1 cellular context compared by ENCODE assay signal in the genomic region with DNA sequence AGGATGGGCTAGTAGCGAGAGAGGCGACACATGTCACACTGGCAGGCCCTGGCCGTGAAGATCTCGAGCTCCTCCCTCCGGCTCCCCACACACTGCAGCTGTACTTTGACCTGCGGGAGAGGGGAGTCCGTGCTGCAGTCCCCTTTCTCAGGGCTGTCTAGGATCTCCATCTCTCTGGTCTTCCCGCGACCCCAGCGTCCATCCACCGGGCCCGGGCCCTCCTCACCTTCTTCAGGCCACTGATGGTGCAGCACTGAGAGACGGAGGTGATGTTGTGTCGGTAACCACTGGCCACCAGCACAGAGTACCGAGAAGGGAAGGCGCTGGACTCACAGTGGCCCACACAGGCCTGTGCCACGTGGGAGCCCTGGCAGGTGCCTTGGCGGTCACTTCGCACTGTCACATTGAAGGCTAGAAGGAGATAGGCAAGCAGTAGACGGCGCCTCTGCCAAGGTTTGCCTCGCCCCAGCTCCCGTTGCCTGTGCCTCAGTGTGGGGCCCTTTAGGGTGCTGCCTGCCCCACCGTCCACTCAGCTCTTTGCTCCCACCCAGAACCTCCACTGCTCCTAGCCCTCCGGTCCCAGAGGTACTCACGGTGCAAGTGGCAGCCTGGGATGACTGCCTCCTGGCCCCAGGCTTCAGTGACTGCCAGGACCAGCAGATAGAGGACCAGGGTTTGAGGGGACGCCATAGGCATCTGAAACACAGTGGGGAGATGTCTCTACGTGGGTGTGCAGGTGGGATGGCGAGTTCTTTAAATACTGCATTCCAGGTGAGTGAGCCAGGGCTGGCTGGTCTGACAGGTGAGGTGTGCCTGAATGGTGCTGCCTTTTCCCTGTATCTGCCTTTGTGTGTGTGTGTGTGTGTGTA.
A peak's percentile ranks its signal among the peaks of the same experiment; 100 is the strongest.
TF ChIP-seq lines count a peak whose summit lies in the region.

No MANE protein-coding gene starts in this region.

TF ChIP-seq in HepG2, 621 proteins besides CTCF, POLR2A, EP300 and RAD21 (continued from another document and continues in another):
- TF ChIP-seq, protein P1, sequence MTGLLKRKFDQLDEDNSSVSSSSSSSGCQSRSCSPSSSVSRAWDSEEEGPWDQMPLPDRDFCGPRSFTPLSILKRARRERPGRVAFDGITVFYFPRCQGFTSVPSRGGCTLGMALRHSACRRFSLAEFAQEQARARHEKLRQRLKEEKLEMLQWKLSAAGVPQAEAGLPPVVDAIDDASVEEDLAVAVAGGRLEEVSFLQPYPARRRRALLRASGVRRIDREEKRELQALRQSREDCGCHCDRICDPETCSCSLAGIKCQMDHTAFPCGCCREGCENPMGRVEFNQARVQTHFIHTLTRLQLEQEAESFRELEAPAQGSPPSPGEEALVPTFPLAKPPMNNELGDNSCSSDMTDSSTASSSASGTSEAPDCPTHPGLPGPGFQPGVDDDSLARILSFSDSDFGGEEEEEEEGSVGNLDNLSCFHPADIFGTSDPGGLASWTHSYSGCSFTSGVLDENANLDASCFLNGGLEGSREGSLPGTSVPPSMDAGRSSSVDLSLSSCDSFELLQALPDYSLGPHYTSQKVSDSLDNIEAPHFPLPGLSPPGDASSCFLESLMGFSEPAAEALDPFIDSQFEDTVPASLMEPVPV (CRISPR knock-in tag; IDR thresholded peaks at IDR 0.05), result no peak
- no peak for TF ChIP-seq HOXA9 (CRISPR knock-in tag; IDR thresholded peaks at IDR 0.05; ENCODE audit: borderline replicate concordance)
- no peak for TF ChIP-seq ZNF333 (CRISPR knock-in tag; IDR thresholded peaks at IDR 0.05; ENCODE audit: borderline replicate concordance)
- TF ChIP-seq SMYD3 (CRISPR knock-in tag; IDR thresholded peaks at IDR 0.05), result 0 out of 2 replicates have a peak, but pooled peaks have one; percentile 16
- no peak for TF ChIP-seq HOXA5 (CRISPR knock-in tag; IDR thresholded peaks at IDR 0.05)
- TF ChIP-seq TAF15 (IDR thresholded peaks at IDR 0.05; ENCODE audit: low read depth, low read length, poor library complexity, severe bottlenecking), result no peak
- no peak; the same call in 1 of the 2 replicates for TF ChIP-seq EED (CRISPR knock-in tag; IDR thresholded peaks at IDR 0.05)
- TF ChIP-seq FIP1L1 (IDR thresholded peaks at IDR 0.05; ENCODE audit: borderline replicate concordance, insufficient read depth, low read depth, low read length), result no peak
- TF ChIP-seq, protein P2, sequence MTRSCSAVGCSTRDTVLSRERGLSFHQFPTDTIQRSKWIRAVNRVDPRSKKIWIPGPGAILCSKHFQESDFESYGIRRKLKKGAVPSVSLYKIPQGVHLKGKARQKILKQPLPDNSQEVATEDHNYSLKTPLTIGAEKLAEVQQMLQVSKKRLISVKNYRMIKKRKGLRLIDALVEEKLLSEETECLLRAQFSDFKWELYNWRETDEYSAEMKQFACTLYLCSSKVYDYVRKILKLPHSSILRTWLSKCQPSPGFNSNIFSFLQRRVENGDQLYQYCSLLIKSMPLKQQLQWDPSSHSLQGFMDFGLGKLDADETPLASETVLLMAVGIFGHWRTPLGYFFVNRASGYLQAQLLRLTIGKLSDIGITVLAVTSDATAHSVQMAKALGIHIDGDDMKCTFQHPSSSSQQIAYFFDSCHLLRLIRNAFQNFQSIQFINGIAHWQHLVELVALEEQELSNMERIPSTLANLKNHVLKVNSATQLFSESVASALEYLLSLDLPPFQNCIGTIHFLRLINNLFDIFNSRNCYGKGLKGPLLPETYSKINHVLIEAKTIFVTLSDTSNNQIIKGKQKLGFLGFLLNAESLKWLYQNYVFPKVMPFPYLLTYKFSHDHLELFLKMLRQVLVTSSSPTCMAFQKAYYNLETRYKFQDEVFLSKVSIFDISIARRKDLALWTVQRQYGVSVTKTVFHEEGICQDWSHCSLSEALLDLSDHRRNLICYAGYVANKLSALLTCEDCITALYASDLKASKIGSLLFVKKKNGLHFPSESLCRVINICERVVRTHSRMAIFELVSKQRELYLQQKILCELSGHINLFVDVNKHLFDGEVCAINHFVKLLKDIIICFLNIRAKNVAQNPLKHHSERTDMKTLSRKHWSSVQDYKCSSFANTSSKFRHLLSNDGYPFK (CRISPR knock-in tag; IDR thresholded peaks at IDR 0.05; ENCODE audit: borderline replicate concordance), result peak; percentile 52; the same call in 1 of the 2 replicates
- TF ChIP-seq, protein P3, sequence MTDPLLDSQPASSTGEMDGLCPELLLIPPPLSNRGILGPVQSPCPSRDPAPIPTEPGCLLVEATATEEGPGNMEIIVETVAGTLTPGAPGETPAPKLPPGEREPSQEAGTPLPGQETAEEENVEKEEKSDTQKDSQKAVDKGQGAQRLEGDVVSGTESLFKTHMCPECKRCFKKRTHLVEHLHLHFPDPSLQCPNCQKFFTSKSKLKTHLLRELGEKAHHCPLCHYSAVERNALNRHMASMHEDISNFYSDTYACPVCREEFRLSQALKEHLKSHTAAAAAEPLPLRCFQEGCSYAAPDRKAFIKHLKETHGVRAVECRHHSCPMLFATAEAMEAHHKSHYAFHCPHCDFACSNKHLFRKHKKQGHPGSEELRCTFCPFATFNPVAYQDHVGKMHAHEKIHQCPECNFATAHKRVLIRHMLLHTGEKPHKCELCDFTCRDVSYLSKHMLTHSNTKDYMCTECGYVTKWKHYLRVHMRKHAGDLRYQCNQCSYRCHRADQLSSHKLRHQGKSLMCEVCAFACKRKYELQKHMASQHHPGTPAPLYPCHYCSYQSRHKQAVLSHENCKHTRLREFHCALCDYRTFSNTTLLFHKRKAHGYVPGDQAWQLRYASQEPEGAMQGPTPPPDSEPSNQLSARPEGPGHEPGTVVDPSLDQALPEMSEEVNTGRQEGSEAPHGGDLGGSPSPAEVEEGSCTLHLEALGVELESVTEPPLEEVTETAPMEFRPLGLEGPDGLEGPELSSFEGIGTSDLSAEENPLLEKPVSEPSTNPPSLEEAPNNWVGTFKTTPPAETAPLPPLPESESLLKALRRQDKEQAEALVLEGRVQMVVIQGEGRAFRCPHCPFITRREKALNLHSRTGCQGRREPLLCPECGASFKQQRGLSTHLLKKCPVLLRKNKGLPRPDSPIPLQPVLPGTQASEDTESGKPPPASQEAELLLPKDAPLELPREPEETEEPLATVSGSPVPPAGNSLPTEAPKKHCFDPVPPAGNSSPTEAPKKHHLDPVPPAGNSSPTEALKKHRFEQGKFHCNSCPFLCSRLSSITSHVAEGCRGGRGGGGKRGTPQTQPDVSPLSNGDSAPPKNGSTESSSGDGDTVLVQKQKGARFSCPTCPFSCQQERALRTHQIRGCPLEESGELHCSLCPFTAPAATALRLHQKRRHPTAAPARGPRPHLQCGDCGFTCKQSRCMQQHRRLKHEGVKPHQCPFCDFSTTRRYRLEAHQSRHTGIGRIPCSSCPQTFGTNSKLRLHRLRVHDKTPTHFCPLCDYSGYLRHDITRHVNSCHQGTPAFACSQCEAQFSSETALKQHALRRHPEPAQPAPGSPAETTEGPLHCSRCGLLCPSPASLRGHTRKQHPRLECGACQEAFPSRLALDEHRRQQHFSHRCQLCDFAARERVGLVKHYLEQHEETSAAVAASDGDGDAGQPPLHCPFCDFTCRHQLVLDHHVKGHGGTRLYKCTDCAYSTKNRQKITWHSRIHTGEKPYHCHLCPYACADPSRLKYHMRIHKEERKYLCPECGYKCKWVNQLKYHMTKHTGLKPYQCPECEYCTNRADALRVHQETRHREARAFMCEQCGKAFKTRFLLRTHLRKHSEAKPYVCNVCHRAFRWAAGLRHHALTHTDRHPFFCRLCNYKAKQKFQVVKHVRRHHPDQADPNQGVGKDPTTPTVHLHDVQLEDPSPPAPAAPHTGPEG (CRISPR knock-in tag; IDR thresholded peaks at IDR 0.05), result no peak
- TF ChIP-seq, protein P4, sequence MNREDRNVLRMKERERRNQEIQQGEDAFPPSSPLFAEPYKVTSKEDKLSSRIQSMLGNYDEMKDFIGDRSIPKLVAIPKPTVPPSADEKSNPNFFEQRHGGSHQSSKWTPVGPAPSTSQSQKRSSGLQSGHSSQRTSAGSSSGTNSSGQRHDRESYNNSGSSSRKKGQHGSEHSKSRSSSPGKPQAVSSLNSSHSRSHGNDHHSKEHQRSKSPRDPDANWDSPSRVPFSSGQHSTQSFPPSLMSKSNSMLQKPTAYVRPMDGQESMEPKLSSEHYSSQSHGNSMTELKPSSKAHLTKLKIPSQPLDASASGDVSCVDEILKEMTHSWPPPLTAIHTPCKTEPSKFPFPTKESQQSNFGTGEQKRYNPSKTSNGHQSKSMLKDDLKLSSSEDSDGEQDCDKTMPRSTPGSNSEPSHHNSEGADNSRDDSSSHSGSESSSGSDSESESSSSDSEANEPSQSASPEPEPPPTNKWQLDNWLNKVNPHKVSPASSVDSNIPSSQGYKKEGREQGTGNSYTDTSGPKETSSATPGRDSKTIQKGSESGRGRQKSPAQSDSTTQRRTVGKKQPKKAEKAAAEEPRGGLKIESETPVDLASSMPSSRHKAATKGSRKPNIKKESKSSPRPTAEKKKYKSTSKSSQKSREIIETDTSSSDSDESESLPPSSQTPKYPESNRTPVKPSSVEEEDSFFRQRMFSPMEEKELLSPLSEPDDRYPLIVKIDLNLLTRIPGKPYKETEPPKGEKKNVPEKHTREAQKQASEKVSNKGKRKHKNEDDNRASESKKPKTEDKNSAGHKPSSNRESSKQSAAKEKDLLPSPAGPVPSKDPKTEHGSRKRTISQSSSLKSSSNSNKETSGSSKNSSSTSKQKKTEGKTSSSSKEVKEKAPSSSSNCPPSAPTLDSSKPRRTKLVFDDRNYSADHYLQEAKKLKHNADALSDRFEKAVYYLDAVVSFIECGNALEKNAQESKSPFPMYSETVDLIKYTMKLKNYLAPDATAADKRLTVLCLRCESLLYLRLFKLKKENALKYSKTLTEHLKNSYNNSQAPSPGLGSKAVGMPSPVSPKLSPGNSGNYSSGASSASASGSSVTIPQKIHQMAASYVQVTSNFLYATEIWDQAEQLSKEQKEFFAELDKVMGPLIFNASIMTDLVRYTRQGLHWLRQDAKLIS (CRISPR knock-in tag; IDR thresholded peaks at IDR 0.05), result no peak
- peak; percentile 94 for TF ChIP-seq HNF4G (IDR thresholded peaks at IDR 0.05; ENCODE audit: borderline replicate concordance, low read depth, low read length)
- TF ChIP-seq HNF4G (CRISPR knock-in tag; IDR thresholded peaks at IDR 0.05; ENCODE audit: borderline replicate concordance, low read depth), result peak; percentile 92
- TF ChIP-seq ISX (CRISPR knock-in tag; conservative IDR thresholded peaks at IDR 0.05), result no peak
- TF ChIP-seq, protein P5, sequence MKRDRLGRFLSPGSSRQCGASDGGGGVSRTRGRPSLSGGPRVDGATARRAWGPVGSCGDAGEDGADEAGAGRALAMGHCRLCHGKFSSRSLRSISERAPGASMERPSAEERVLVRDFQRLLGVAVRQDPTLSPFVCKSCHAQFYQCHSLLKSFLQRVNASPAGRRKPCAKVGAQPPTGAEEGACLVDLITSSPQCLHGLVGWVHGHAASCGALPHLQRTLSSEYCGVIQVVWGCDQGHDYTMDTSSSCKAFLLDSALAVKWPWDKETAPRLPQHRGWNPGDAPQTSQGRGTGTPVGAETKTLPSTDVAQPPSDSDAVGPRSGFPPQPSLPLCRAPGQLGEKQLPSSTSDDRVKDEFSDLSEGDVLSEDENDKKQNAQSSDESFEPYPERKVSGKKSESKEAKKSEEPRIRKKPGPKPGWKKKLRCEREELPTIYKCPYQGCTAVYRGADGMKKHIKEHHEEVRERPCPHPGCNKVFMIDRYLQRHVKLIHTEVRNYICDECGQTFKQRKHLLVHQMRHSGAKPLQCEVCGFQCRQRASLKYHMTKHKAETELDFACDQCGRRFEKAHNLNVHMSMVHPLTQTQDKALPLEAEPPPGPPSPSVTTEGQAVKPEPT (CRISPR knock-in tag; IDR thresholded peaks at IDR 0.05; ENCODE audit: low read depth), result no peak
- TF ChIP-seq MED8 (CRISPR knock-in tag; IDR thresholded peaks at IDR 0.05; ENCODE audit: insufficient replicate concordance), result no peak
- TF ChIP-seq ZNF547 (CRISPR knock-in tag; IDR thresholded peaks at IDR 0.05), result peak; percentile 86
- TF ChIP-seq ZNF274 (CRISPR knock-in tag; IDR thresholded peaks at IDR 0.05), result peak; percentile 94
- no peak for TF ChIP-seq BCL6 (CRISPR knock-in tag; IDR thresholded peaks at IDR 0.05)
- no peak for TF ChIP-seq MAFK (conservative IDR thresholded peaks at IDR 0.05 in 1 of 2, IDR thresholded peaks at IDR 0.05 in 1 of 2; ENCODE audit: low read length in 2 of 2)
- peak; percentile 45; the same call in 1 of the 2 replicates for TF ChIP-seq SIN3A (IDR thresholded peaks at IDR 0.05; ENCODE audit: borderline replicate concordance, low read depth, low read length)
- TF ChIP-seq ERF (CRISPR knock-in tag; IDR thresholded peaks at IDR 0.05), result no peak
- TF ChIP-seq, protein P6, sequence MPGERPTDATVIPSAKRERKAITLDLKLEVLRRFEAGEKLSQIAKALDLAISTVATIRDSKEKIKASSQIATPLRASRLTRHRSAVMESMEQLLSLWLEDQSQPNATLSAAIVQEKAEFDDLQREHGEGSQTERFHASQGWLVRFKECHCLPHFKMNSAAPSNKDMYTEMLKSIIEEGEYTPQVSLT (CRISPR knock-in tag; IDR thresholded peaks at IDR 0.05; ENCODE audit: borderline replicate concordance, low read depth), result no peak
- peak; percentile 38; the same call in 1 of the 2 replicates for TF ChIP-seq ZNF879 (CRISPR knock-in tag; IDR thresholded peaks at IDR 0.05)
- TF ChIP-seq, protein P7, sequence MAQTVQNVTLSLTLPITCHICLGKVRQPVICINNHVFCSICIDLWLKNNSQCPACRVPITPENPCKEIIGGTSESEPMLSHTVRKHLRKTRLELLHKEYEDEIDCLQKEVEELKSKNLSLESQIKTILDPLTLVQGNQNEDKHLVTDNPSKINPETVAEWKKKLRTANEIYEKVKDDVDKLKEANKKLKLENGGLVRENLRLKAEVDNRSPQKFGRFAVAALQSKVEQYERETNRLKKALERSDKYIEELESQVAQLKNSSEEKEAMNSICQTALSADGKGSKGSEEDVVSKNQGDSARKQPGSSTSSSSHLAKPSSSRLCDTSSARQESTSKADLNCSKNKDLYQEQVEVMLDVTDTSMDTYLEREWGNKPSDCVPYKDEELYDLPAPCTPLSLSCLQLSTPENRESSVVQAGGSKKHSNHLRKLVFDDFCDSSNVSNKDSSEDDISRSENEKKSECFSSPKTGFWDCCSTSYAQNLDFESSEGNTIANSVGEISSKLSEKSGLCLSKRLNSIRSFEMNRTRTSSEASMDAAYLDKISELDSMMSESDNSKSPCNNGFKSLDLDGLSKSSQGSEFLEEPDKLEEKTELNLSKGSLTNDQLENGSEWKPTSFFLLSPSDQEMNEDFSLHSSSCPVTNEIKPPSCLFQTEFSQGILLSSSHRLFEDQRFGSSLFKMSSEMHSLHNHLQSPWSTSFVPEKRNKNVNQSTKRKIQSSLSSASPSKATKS (CRISPR knock-in tag; IDR thresholded peaks at IDR 0.05), result no peak
- TF ChIP-seq ZBTB38 (CRISPR knock-in tag; IDR thresholded peaks at IDR 0.05), result no peak
- no peak for TF ChIP-seq SATB2 (CRISPR knock-in tag; IDR thresholded peaks at IDR 0.05)
- no peak; the same call in 1 of the 2 replicates for TF ChIP-seq RXRA (CRISPR knock-in tag; IDR thresholded peaks at IDR 0.05)
- TF ChIP-seq, protein P8, sequence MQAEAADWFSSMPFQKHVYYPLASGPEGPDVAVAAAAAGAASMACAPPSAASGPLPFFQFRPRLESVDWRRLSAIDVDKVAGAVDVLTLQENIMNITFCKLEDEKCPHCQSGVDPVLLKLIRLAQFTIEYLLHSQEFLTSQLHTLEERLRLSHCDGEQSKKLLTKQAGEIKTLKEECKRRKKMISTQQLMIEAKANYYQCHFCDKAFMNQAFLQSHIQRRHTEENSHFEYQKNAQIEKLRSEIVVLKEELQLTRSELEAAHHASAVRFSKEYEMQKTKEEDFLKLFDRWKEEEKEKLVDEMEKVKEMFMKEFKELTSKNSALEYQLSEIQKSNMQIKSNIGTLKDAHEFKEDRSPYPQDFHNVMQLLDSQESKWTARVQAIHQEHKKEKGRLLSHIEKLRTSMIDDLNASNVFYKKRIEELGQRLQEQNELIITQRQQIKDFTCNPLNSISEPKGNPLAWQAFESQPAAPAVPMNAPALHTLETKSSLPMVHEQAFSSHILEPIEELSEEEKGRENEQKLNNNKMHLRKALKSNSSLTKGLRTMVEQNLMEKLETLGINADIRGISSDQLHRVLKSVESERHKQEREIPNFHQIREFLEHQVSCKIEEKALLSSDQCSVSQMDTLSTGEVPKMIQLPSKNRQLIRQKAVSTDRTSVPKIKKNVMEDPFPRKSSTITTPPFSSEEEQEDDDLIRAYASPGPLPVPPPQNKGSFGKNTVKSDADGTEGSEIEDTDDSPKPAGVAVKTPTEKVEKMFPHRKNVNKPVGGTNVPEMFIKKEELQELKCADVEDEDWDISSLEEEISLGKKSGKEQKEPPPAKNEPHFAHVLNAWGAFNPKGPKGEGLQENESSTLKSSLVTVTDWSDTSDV (CRISPR knock-in tag; IDR thresholded peaks at IDR 0.05), result peak; percentile 32; the same call in 1 of the 2 replicates
